ENCODE assay signal across 23 cellular contexts in genomic region chr17:47700471-47701449, GRCh38. TPM values are rescaled to one million over a fixed set of nuclear protein-coding genes. Genes with fewer than 3 reads are reported as not detected.
DNase-seq lines count a peak whose midpoint lies in the region; ATAC-seq and TF ChIP-seq lines count a peak whose summit lies in the region.
"Had no signal": no experiment of that assay in that cellular context is flagged by ENCODE, and none has a peak within 500 bp of the region (broad histone marks: within the 10 kb centered on the region; RNA-seq: fewer than 3 reads in every experiment).

No MANE protein-coding gene starts in this region.

- H3K4me3 Mint-ChIP-seq in activated CD8-positive, alpha-beta memory T cell treated with anti-CD3 and anti-CD28 coated beads, Interleukin-2, amount 10 ng/mL, durations not matched to agents 7 days and 5 days = peak overlapping the region; percentile 65
- H3K4me3 Mint-ChIP-seq in T-helper 1 cell treated with Interleukin-12 subunit alpha and Interleukin-12 subunit beta and Interleukin-4 antibody, amounts not matched to agents 30 μg/mL and 1 μg/mL, for 36 hours = peak overlapping the region; percentile 52
- H3K4me3 Mint-ChIP-seq in chondrocyte (ENCODE audit: unreplicated experiment) = no peak overlapping the region
- no peak overlapping the region for H3K4me3 Mint-ChIP-seq in stimulated activated memory B cell treated with anti-CD40 and anti-IgM and Interleukin-4, amounts not matched to agents 10 μg/mL and 1 μg/mL and 100 μg/mL, for 72 hours
- H3K4me3 Mint-ChIP-seq: type B pancreatic cell had no signal

- H3K36me3 Mint-ChIP-seq in activated CD8-positive, alpha-beta memory T cell treated with anti-CD3 and anti-CD28 coated beads, Interleukin-2, amount 10 ng/mL, durations not matched to agents 7 days and 5 days = no peaks in the 10 kb centered on the region
- no peaks in the 10 kb centered on the region for H3K36me3 Mint-ChIP-seq in T-helper 1 cell treated with Interleukin-12 subunit alpha and Interleukin-12 subunit beta and Interleukin-4 antibody, amounts not matched to agents 30 μg/mL and 1 μg/mL, for 36 hours (ENCODE audit: low read depth)
- peaks cover 14% of the 10 kb centered on the region for H3K36me3 Mint-ChIP-seq in chondrocyte (ENCODE audit: low read depth)
- no peaks in the 10 kb centered on the region for H3K36me3 Mint-ChIP-seq in stimulated activated memory B cell treated with anti-CD40 and anti-IgM and Interleukin-4, amounts not matched to agents 10 μg/mL and 1 μg/mL and 100 μg/mL, for 72 hours
- H3K36me3 Mint-ChIP-seq: type B pancreatic cell had no signal

- no peaks in the 10 kb centered on the region for H3K27me3 Mint-ChIP-seq in activated CD8-positive, alpha-beta memory T cell treated with anti-CD3 and anti-CD28 coated beads, Interleukin-2, amount 10 ng/mL, durations not matched to agents 7 days and 5 days
- H3K27me3 Mint-ChIP-seq in T-helper 1 cell treated with Interleukin-12 subunit alpha and Interleukin-12 subunit beta and Interleukin-4 antibody, amounts not matched to agents 30 μg/mL and 1 μg/mL, for 36 hours (ENCODE audit: low read depth) = no peaks in the 10 kb centered on the region
- H3K27me3 Mint-ChIP-seq in chondrocyte (ENCODE audit: low read depth) = no peaks in the 10 kb centered on the region
- no peaks in the 10 kb centered on the region for H3K27me3 Mint-ChIP-seq in stimulated activated memory B cell treated with anti-CD40 and anti-IgM and Interleukin-4, amounts not matched to agents 10 μg/mL and 1 μg/mL and 100 μg/mL, for 72 hours
- H3K27me3 Mint-ChIP-seq: type B pancreatic cell had no signal

- H3K4me3 ChIP-seq in adrenal gland = no peak overlapping the region
- H3K4me3 ChIP-seq: PC-9 had no signal

- no peaks in the 10 kb centered on the region for H3K4me1 ChIP-seq in adrenal gland (replicated peaks in 1 of 2)
- H3K4me1 ChIP-seq: Caco-2 had no signal

- no peak overlapping the region for H3K27ac ChIP-seq in adrenal gland
- H3K27ac ChIP-seq: PC-9 had no signal

- ATAC-seq in activated CD8-positive, alpha-beta memory T cell treated with anti-CD3 and anti-CD28 coated beads, Interleukin-2, amount 10 ng/mL, durations not matched to agents 7 days and 5 days = peak; percentile 49
- no peak for ATAC-seq in stimulated activated memory B cell treated with anti-CD40 and anti-IgM and Interleukin-4, amounts not matched to agents 10 μg/mL and 1 μg/mL and 100 μg/mL, for 72 hours
- no peak for ATAC-seq in GM18505 (IDR thresholded peaks at IDR 0.05; ENCODE audit: unreplicated experiment)
- ATAC-seq: heart left ventricle had no signal

- H3K36me3 ChIP-seq in adrenal gland (replicated peaks in 1 of 2) = peaks cover 0 to 10% of the 10 kb centered on the region in 2 donors

- H3K27ac Mint-ChIP-seq in activated CD8-positive, alpha-beta memory T cell treated with anti-CD3 and anti-CD28 coated beads, Interleukin-2, amount 10 ng/mL, durations not matched to agents 7 days and 5 days = peak overlapping the region; percentile 89
- H3K27ac Mint-ChIP-seq in T-helper 1 cell treated with Interleukin-12 subunit alpha and Interleukin-12 subunit beta and Interleukin-4 antibody, amounts not matched to agents 30 μg/mL and 1 μg/mL, for 36 hours = peak overlapping the region; percentile 55
- no peak overlapping the region for H3K27ac Mint-ChIP-seq in chondrocyte (ENCODE audit: unreplicated experiment)
- H3K27ac Mint-ChIP-seq in stimulated activated memory B cell treated with anti-CD40 and anti-IgM and Interleukin-4, amounts not matched to agents 10 μg/mL and 1 μg/mL and 100 μg/mL, for 72 hours = peak overlapping the region; percentile 35
- H3K27ac Mint-ChIP-seq: type B pancreatic cell had no signal

- peak; percentile 77 for DNase-seq in activated CD8-positive, alpha-beta memory T cell treated with anti-CD3 and anti-CD28 coated beads, Interleukin-2, amount 10 ng/mL, durations not matched to agents 7 days and 5 days
- DNase-seq in activated CD8-positive, alpha-beta memory T cell treated with anti-CD3 and anti-CD28 coated beads, Interleukin-2, amount 50 U/mL, for 4 hours = no peak
- DNase-seq in chondrocyte (ENCODE audit: low spot score) (peak; percentile 68), adrenal gland (no peak), HuH-7 (ENCODE audit: low spot score) (no peak)
- DNase-seq: Caco-2; IMR-90; mesenchymal stem cell; MV-4-11; NCI-H2029; NCI-H526; nucleus accumbens; PC-9; stimulated activated CD4-positive, alpha-beta T cell treated with anti-CD3 and anti-CD28 coated beads, Interleukin-4, amount 100 ng/mL, for 1 hour had no signal

- intact Hi-C loops in adrenal gland (cut with DNase I) = loop anchor here in 1 of 2 donors (10.0 kb wide), 1 partner anchor 84 kb away; no protein-coding TSS in a partner anchor

- H3K9me3 ChIP-seq in adrenal gland (replicated peaks in 1 of 3) = no peaks in the 10 kb centered on the region
- H3K9me3 ChIP-seq: Caco-2, heart left ventricle had no signal

- 86 to 95% (median 89%) methylated on average over 10 to 13 of the region's 13 CpGs for WGBS in adrenal gland, 4 donors

- H3K4me1 Mint-ChIP-seq in activated CD8-positive, alpha-beta memory T cell treated with anti-CD3 and anti-CD28 coated beads, Interleukin-2, amount 10 ng/mL, durations not matched to agents 7 days and 5 days = peaks cover 63% of the 10 kb centered on the region
- peaks cover 51% of the 10 kb centered on the region for H3K4me1 Mint-ChIP-seq in T-helper 1 cell treated with Interleukin-12 subunit alpha and Interleukin-12 subunit beta and Interleukin-4 antibody, amounts not matched to agents 30 μg/mL and 1 μg/mL, for 36 hours (ENCODE audit: low read depth)
- peaks cover 4% of the 10 kb centered on the region for H3K4me1 Mint-ChIP-seq in chondrocyte (ENCODE audit: low read depth)
- peaks cover 71% of the 10 kb centered on the region for H3K4me1 Mint-ChIP-seq in stimulated activated memory B cell treated with anti-CD40 and anti-IgM and Interleukin-4, amounts not matched to agents 10 μg/mL and 1 μg/mL and 100 μg/mL, for 72 hours

- H3K27me3 ChIP-seq in adrenal gland = no peaks in the 10 kb centered on the region
- H3K27me3 ChIP-seq: heart left ventricle had no signal

- TF ChIP-seq CTCF in chondrocyte (IDR thresholded peaks at IDR 0.05) (no peak), adrenal gland (IDR thresholded peaks at IDR 0.05) (no peak)

- H3K9me3 Mint-ChIP-seq in activated CD8-positive, alpha-beta memory T cell treated with anti-CD3 and anti-CD28 coated beads, Interleukin-2, amount 10 ng/mL, durations not matched to agents 7 days and 5 days (ENCODE audit: low read depth) = no peaks in the 10 kb centered on the region
- no peaks in the 10 kb centered on the region for H3K9me3 Mint-ChIP-seq in T-helper 1 cell treated with Interleukin-12 subunit alpha and Interleukin-12 subunit beta and Interleukin-4 antibody, amounts not matched to agents 30 μg/mL and 1 μg/mL, for 36 hours
- H3K9me3 Mint-ChIP-seq in chondrocyte (ENCODE audit: low read depth) = no peaks in the 10 kb centered on the region
- H3K9me3 Mint-ChIP-seq in stimulated activated memory B cell treated with anti-CD40 and anti-IgM and Interleukin-4, amounts not matched to agents 10 μg/mL and 1 μg/mL and 100 μg/mL, for 72 hours = no peaks in the 10 kb centered on the region
- H3K9me3 Mint-ChIP-seq: brain, type B pancreatic cell had no signal

- TF ChIP-seq POLR2A in GM18505 (IDR thresholded peaks at IDR 0.05; ENCODE audit: borderline replicate concordance, extremely low read depth, insufficient read depth, insufficient read length) (no peak), adrenal gland (IDR thresholded peaks at IDR 0.05) (no peak)

- CTCF ChIA-PET in activated CD8-positive, alpha-beta memory T cell treated with anti-CD3 and anti-CD28 coated beads, Interleukin-2, amount 10 ng/mL, durations not matched to agents 7 days and 5 days (lab: Charles Lee) = interaction anchor here (0.7 to 14.9 kb wide), 19 partner anchors 10 to 101 kb away, joined by 3 to 263 read pairs (median 6); partner anchors contain the start of genes KPNB1 and TBX21

RNA-seq across cellular contexts. Expression of gene TBKBP1, which starts 6.8 kb away (rescaled TPM):
- total RNA-seq in activated CD8-positive, alpha-beta memory T cell treated with anti-CD3 and anti-CD28 coated beads, Interleukin-2, amount 10 ng/mL, durations not matched to agents 7 days and 5 days = 1 to 10 TPM; 2.6 to 3.0 TPM
- total RNA-seq in chondrocyte (11.3 to 13.6 TPM (median 12.6 TPM) in 3 replicates), adrenal gland (10 to 100 TPM in 4 of 8 donors, 1 to 10 TPM in 4; 3.9 to 15.9 (median 11.5) TPM)
- polyA plus RNA-seq in adrenal gland = 10 to 100 TPM in 2 of 3 donors, 1 to 10 TPM in 1; 5.7 to 63.9 (median 18.6) TPM

RNA-seq across cellular contexts. Expression of gene TBX21, which starts 32.3 kb away (rescaled TPM):
- 10 to 100 TPM; 59.0 to 68.4 TPM for total RNA-seq in activated CD8-positive, alpha-beta memory T cell treated with anti-CD3 and anti-CD28 coated beads, Interleukin-2, amount 10 ng/mL, durations not matched to agents 7 days and 5 days
- total RNA-seq in chondrocyte = not detected in 3 replicates
- 1 to 10 TPM in 1 of 8 donors, under 1 TPM in 5, not detected in 2; 0.06 to 2.0 (median 0.56) TPM for total RNA-seq in adrenal gland
- under 1 TPM; 0.18 to 0.48 (median 0.20) TPM for polyA plus RNA-seq in adrenal gland
- total RNA-seq: A673, Caco-2, H1, IMR-90, PC-9 had no signal
- polyA plus RNA-seq: H1, IMR-90, keratinocyte had no signal

RNA-seq across cellular contexts. Expression of gene KPNB1, which starts 51.0 kb away (rescaled TPM):
- 100 to 1,000 TPM; 413 to 525 TPM for total RNA-seq in activated CD8-positive, alpha-beta memory T cell treated with anti-CD3 and anti-CD28 coated beads, Interleukin-2, amount 10 ng/mL, durations not matched to agents 7 days and 5 days
- total RNA-seq in chondrocyte = 292 to 306 TPM (median 298 TPM) in 3 replicates
- 100 to 1,000 TPM; 159 to 352 (median 252) TPM for total RNA-seq in adrenal gland
- 100 to 1,000 TPM in 1 of 3 donors, 10 to 100 TPM in 2; 41.5 to 339 (median 45.3) TPM for polyA plus RNA-seq in adrenal gland

Comparison
In these comparisons a context has a peak if more than half of its experiments do, and no peak if none do; other contexts are left out.
1. DNase-seq: peak in activated CD8-positive, alpha-beta memory T cell treated with anti-CD3 and anti-CD28 coated beads, Interleukin-2, amount 10 ng/mL, durations not matched to agents 7 days and 5 days (single experiment) and chondrocyte (single experiment); none in activated CD8-positive, alpha-beta memory T cell treated with anti-CD3 and anti-CD28 coated beads, Interleukin-2, amount 50 U/mL, for 4 hours (single experiment), adrenal gland (0 of 7) and HuH-7 (single experiment).
2. H3K4me3 Mint-ChIP-seq: peak in activated CD8-positive, alpha-beta memory T cell treated with anti-CD3 and anti-CD28 coated beads, Interleukin-2, amount 10 ng/mL, durations not matched to agents 7 days and 5 days (single experiment) and T-helper 1 cell treated with Interleukin-12 subunit alpha and Interleukin-12 subunit beta and Interleukin-4 antibody, amounts not matched to agents 30 μg/mL and 1 μg/mL, for 36 hours (single experiment); none in chondrocyte (single experiment) and stimulated activated memory B cell treated with anti-CD40 and anti-IgM and Interleukin-4, amounts not matched to agents 10 μg/mL and 1 μg/mL and 100 μg/mL, for 72 hours (single experiment).
3. RNA of gene TBX21, which starts 32.3 kb away (total RNA-seq): 59.0 to 68.4 TPM in activated CD8-positive, alpha-beta memory T cell treated with anti-CD3 and anti-CD28 coated beads, Interleukin-2, amount 10 ng/mL, durations not matched to agents 7 days and 5 days; 0.06 to 2.0 TPM in adrenal gland and not detected in chondrocyte; every median in the first group is over 10 times any median in the second.